Comparison of ENCODE assay signal across 11 cellular contexts in the genomic region with DNA sequence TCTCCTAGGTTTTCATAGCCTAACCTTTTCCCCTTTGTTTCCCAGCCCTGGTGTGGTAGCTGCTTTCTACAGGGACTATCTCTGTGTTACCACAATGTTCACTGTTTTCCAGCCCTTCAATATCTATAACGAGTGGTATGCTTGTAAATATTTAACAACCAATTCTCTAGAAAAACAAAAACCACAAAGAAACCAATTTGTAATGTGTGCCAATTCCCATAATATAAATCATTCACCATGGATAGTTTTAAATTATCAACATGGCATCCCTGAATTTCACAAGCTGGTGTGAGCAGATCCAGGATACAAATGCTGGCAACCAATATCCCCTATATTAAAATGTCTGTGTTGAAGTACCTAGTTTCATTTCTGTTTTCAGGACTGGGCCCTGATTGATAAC.
DNase-seq lines count a peak whose midpoint lies in the region; ATAC-seq and TF ChIP-seq lines count a peak whose summit lies in the region.
"Had no signal": no experiment of that assay in that cellular context is flagged by ENCODE, and none has a peak within 500 bp of the region (broad histone marks: within the 10 kb centered on the region; RNA-seq: fewer than 3 reads in every experiment).

No MANE protein-coding gene starts in this region.

- intact Hi-C loops in CD4-positive, alpha-beta memory T cell (cut with micrococcal nuclease) = no loop called here

- H3K36me3 ChIP-seq in CD4-positive, alpha-beta memory T cell (ENCODE audit: insufficient read depth, low read length) = no peaks in the 10 kb centered on the region
- no peaks in the 10 kb centered on the region for H3K36me3 ChIP-seq in brain microvascular endothelial cell (replicated peaks)

- POLR2A ChIA-PET in CD4-positive, alpha-beta memory T cell (lab: Charles Lee; ENCODE audit: partially characterized antibody) = interaction anchor here (1.0 kb wide), 1 partner anchor 305 kb away, joined by 3 read pairs; no protein-coding TSS in a partner anchor

- TF ChIP-seq CTCF in nephron progenitor cell (IDR thresholded peaks at IDR 0.05) (no peak), brain microvascular endothelial cell (IDR thresholded peaks at IDR 0.05; ENCODE audit: low read depth, low read length, missing control alignments) (no peak)

- no peak overlapping the region for H3K27ac ChIP-seq in CD4-positive, alpha-beta memory T cell (ENCODE audit: low read depth, low read length)
- no peak overlapping the region for H3K27ac ChIP-seq in brain microvascular endothelial cell

- DNase-seq in CD4-positive, alpha-beta memory T cell = no peak
- no peak for DNase-seq in activated naive CD8-positive, alpha-beta T cell treated with anti-CD3 and anti-CD28 coated beads for 36 hours
- DNase-seq in nephron progenitor cell (no peak), NCI-H1105 treated with DMSO at 0.1 percent for 48 hours (lab: John Stamatoyannopoulos, UW) (no peak), HCEC 1CT (no peak), DMS53 treated with DMSO at 0.1 percent for 48 hours (lab: John Stamatoyannopoulos, UW; ENCODE audit: unreplicated experiment) (no peak), brain microvascular endothelial cell (no peak)
- DNase-seq: COR-L47, NCI-H524, SHP77 treated with DMSO at 0.1 percent for 48 hours had no signal

- H3K4me3 ChIP-seq in CD4-positive, alpha-beta memory T cell (ENCODE audit: low read length in 2 of 2) = no peak overlapping the region
- H3K4me3 ChIP-seq in brain microvascular endothelial cell (ENCODE audit: low read depth, low read length) = no peak overlapping the region

- peak overlapping the region; percentile 15 to 87 (median 41) for H3K27ac Mint-ChIP-seq in CD4-positive, alpha-beta memory T cell
- H3K27ac Mint-ChIP-seq in activated naive CD8-positive, alpha-beta T cell treated with anti-CD3 and anti-CD28 coated beads for 36 hours = peak overlapping the region; percentile 55
- H3K27ac Mint-ChIP-seq in nephron progenitor cell = peak overlapping the region; percentile 49

- no peaks in the 10 kb centered on the region for H3K27me3 Mint-ChIP-seq in CD4-positive, alpha-beta memory T cell
- H3K27me3 Mint-ChIP-seq in activated naive CD8-positive, alpha-beta T cell treated with anti-CD3 and anti-CD28 coated beads for 36 hours = no peaks in the 10 kb centered on the region
- H3K27me3 Mint-ChIP-seq in nephron progenitor cell (ENCODE audit: low read depth, poor library complexity) = peaks cover under 1% of the 10 kb centered on the region

- no peaks in the 10 kb centered on the region for H3K27me3 ChIP-seq in CD4-positive, alpha-beta memory T cell (ENCODE audit: insufficient read depth, low read length)
- no peaks in the 10 kb centered on the region for H3K27me3 ChIP-seq in brain microvascular endothelial cell (replicated peaks)

- H3K36me3 Mint-ChIP-seq in CD4-positive, alpha-beta memory T cell = no peaks in the 10 kb centered on the region
- no peaks in the 10 kb centered on the region for H3K36me3 Mint-ChIP-seq in activated naive CD8-positive, alpha-beta T cell treated with anti-CD3 and anti-CD28 coated beads for 36 hours
- H3K36me3 Mint-ChIP-seq in nephron progenitor cell (ENCODE audit: low read depth) = no peaks in the 10 kb centered on the region

- peak; percentile 12 for ATAC-seq in GM21619 (IDR thresholded peaks at IDR 0.05; ENCODE audit: unreplicated experiment)

- in situ Hi-C loops in brain microvascular endothelial cell (cut with HindIII; ENCODE audit: low pct_ligation_motif_present, low sequenced_read_pairs) = no loop called here

- H3K4me1 Mint-ChIP-seq in CD4-positive, alpha-beta memory T cell = peaks cover 3 to 20% (median 13%) of the 10 kb centered on the region in 4 donors
- peaks cover 29% of the 10 kb centered on the region for H3K4me1 Mint-ChIP-seq in activated naive CD8-positive, alpha-beta T cell treated with anti-CD3 and anti-CD28 coated beads for 36 hours
- peaks cover 42% of the 10 kb centered on the region for H3K4me1 Mint-ChIP-seq in nephron progenitor cell

- peaks cover 8% of the 10 kb centered on the region for H3K4me1 ChIP-seq in CD4-positive, alpha-beta memory T cell (ENCODE audit: insufficient read depth, low read length)

- H3K9me3 Mint-ChIP-seq in CD4-positive, alpha-beta memory T cell = no peaks in the 10 kb centered on the region
- no peaks in the 10 kb centered on the region for H3K9me3 Mint-ChIP-seq in activated naive CD8-positive, alpha-beta T cell treated with anti-CD3 and anti-CD28 coated beads for 36 hours
- no peaks in the 10 kb centered on the region for H3K9me3 Mint-ChIP-seq in nephron progenitor cell

- H3K4me3 Mint-ChIP-seq in CD4-positive, alpha-beta memory T cell = peak overlapping the region in 2 of 8 donors; percentile 32 to 76
- H3K4me3 Mint-ChIP-seq in activated naive CD8-positive, alpha-beta T cell treated with anti-CD3 and anti-CD28 coated beads for 36 hours = no peak overlapping the region
- H3K4me3 Mint-ChIP-seq in nephron progenitor cell = peak overlapping the region; percentile 41

- CTCF ChIA-PET in CD4-positive, alpha-beta memory T cell (lab: Charles Lee; ENCODE audit: partially characterized antibody) = interaction anchor here (1.1 to 2.2 kb wide), 6 partner anchors 9 to 311 kb away, joined by 3 to 8 read pairs (median 4); no protein-coding TSS in a partner anchor

- H3K9me3 ChIP-seq in CD4-positive, alpha-beta memory T cell (ENCODE audit: control insufficient read depth in 1 of 2, low read length in 2 of 2) = no peaks in the 10 kb centered on the region
